In genomic region chr18:25086876-25087275, GRCh38 we compare ENCODE assay signal across 29 cellular contexts.
"Had no signal": no experiment of that assay in that cellular context is flagged by ENCODE, and none has a peak within 500 bp of the region (broad histone marks: within the 10 kb centered on the region; RNA-seq: fewer than 3 reads in every experiment).

No MANE protein-coding gene starts in this region.

- H3K27ac ChIP-seq: stomach, suprapubic skin, testis, thoracic aorta, thyroid gland, tibial artery, tibial nerve, transverse colon, upper lobe of left lung, upper lobe of right lung, uterus, vagina had no signal

- FAIRE-seq: urothelium cell line had no signal

- H3K4me3 Mint-ChIP-seq: stimulated activated effector memory CD8-positive, alpha-beta T cell treated with anti-CD3 and anti-CD28 coated beads, Interleukin-12 subunit alpha, Interleukin-12 subunit beta, amount 100 ng/mL, for 72 hours; stimulated activated memory B cell treated with anti-CD40 and anti-IgM and Interleukin-4, amounts not matched to agents 10 μg/mL and 1 μg/mL and 100 μg/mL, for 72 hours; stimulated activated naive B cell treated with anti-CD40 and anti-IgM and Interleukin-4, amounts not matched to agents 10 μg/mL and 1 μg/mL and 100 μg/mL, for 72 hours; stimulated activated naive CD8-positive, alpha-beta T cell treated with anti-CD3 and anti-CD28 coated beads, Interleukin-15, amount 100 ng/mL, for 72 hours; stimulated activated naive CD8-positive, alpha-beta T cell treated with anti-CD3 and anti-CD28 coated beads, Interleukin-15, Interleukin-2, amounts not matched to agents 100 ng/mL and 50 ng/mL, for 24 hours; type B pancreatic cell had no signal

- H3K4me1 Mint-ChIP-seq: stimulated activated effector memory CD8-positive, alpha-beta T cell treated with anti-CD3 and anti-CD28 coated beads, Interleukin-12 subunit alpha, Interleukin-12 subunit beta, amount 100 ng/mL, for 72 hours; stimulated activated memory B cell treated with anti-CD40 and anti-IgM and Interleukin-4, amounts not matched to agents 10 μg/mL and 1 μg/mL and 100 μg/mL, for 72 hours; stimulated activated naive B cell treated with anti-CD40 and anti-IgM and Interleukin-4, amounts not matched to agents 10 μg/mL and 1 μg/mL and 100 μg/mL, for 72 hours; stimulated activated naive CD8-positive, alpha-beta T cell treated with anti-CD3 and anti-CD28 coated beads, Interleukin-15, amount 100 ng/mL, for 72 hours had no signal

- H3K27me3 Mint-ChIP-seq: stimulated activated memory B cell treated with anti-CD40 and anti-IgM and Interleukin-4, amounts not matched to agents 10 μg/mL and 1 μg/mL and 100 μg/mL, for 72 hours; stimulated activated naive B cell treated with anti-CD40 and anti-IgM and Interleukin-4, amounts not matched to agents 10 μg/mL and 1 μg/mL and 100 μg/mL, for 72 hours; stimulated activated naive CD8-positive, alpha-beta T cell treated with anti-CD3 and anti-CD28 coated beads, Interleukin-15, amount 100 ng/mL, for 72 hours; stimulated activated naive CD8-positive, alpha-beta T cell treated with anti-CD3 and anti-CD28 coated beads, Interleukin-15, Interleukin-2, amounts not matched to agents 100 ng/mL and 50 ng/mL, for 24 hours; type B pancreatic cell had no signal

- H3K9me3 Mint-ChIP-seq: stimulated activated effector memory CD8-positive, alpha-beta T cell treated with anti-CD3 and anti-CD28 coated beads, Interleukin-12 subunit alpha, Interleukin-12 subunit beta, amount 100 ng/mL, for 72 hours; stimulated activated memory B cell treated with anti-CD40 and anti-IgM and Interleukin-4, amounts not matched to agents 10 μg/mL and 1 μg/mL and 100 μg/mL, for 72 hours; stimulated activated naive B cell treated with anti-CD40 and anti-IgM and Interleukin-4, amounts not matched to agents 10 μg/mL and 1 μg/mL and 100 μg/mL, for 72 hours; stimulated activated naive CD8-positive, alpha-beta T cell treated with anti-CD3 and anti-CD28 coated beads, Interleukin-15, amount 100 ng/mL, for 72 hours; stimulated activated naive CD8-positive, alpha-beta T cell treated with anti-CD3 and anti-CD28 coated beads, Interleukin-15, Interleukin-2, amounts not matched to agents 100 ng/mL and 50 ng/mL, for 24 hours; type B pancreatic cell had no signal

- H3K27ac Mint-ChIP-seq: stimulated activated effector memory CD8-positive, alpha-beta T cell treated with anti-CD3 and anti-CD28 coated beads, Interleukin-12 subunit alpha, Interleukin-12 subunit beta, amount 100 ng/mL, for 72 hours; stimulated activated memory B cell treated with anti-CD40 and anti-IgM and Interleukin-4, amounts not matched to agents 10 μg/mL and 1 μg/mL and 100 μg/mL, for 72 hours; stimulated activated naive B cell treated with anti-CD40 and anti-IgM and Interleukin-4, amounts not matched to agents 10 μg/mL and 1 μg/mL and 100 μg/mL, for 72 hours; stimulated activated naive CD8-positive, alpha-beta T cell treated with anti-CD3 and anti-CD28 coated beads, Interleukin-15, amount 100 ng/mL, for 72 hours; stimulated activated naive CD8-positive, alpha-beta T cell treated with anti-CD3 and anti-CD28 coated beads, Interleukin-15, Interleukin-2, amounts not matched to agents 100 ng/mL and 50 ng/mL, for 24 hours; type B pancreatic cell had no signal

- H3K4me3 ChIP-seq: stomach, suprapubic skin, testis, thoracic aorta, thyroid gland, tibial artery, tibial nerve, transverse colon, upper lobe of left lung, upper lobe of right lung, uterus, vagina had no signal

- ATAC-seq: stimulated activated effector memory CD8-positive, alpha-beta T cell treated with anti-CD3 and anti-CD28 coated beads, Interleukin-12 subunit alpha, Interleukin-12 subunit beta, amount 100 ng/mL, for 72 hours; stimulated activated memory B cell treated with anti-CD40 and anti-IgM and Interleukin-4, amounts not matched to agents 10 μg/mL and 1 μg/mL and 100 μg/mL, for 72 hours; stimulated activated naive B cell treated with anti-CD40 and anti-IgM and Interleukin-4, amounts not matched to agents 10 μg/mL and 1 μg/mL and 100 μg/mL, for 72 hours; stimulated activated naive CD8-positive, alpha-beta T cell treated with anti-CD3 and anti-CD28 coated beads, Interleukin-15, amount 100 ng/mL, for 72 hours; stimulated activated naive CD8-positive, alpha-beta T cell treated with anti-CD3 and anti-CD28 coated beads, Interleukin-15, Interleukin-2, amounts not matched to agents 100 U/mL and 50 U/mL, for 24 hours; upper lobe of right lung had no signal

- DNase-seq: stimulated activated CD4-positive, alpha-beta T cell treated with anti-CD3 and anti-CD28 coated beads, Interleukin-2, amount 100 ng/mL, for 48 hours; stimulated activated CD4-positive, alpha-beta T cell treated with anti-CD3 and anti-CD28 coated beads, Interleukin-4, amount 100 ng/mL, for 1 hour; stimulated activated CD4-positive, alpha-beta T cell treated with anti-CD3 and anti-CD28 coated beads, Interleukin-4, amount 100 ng/mL, for 24 hours; stimulated activated CD4-positive, alpha-beta T cell treated with anti-CD3 and anti-CD28 coated beads, Interleukin-4, amount 100 ng/mL, for 4 hours; stimulated activated CD8-positive, alpha-beta memory T cell treated with anti-CD3 and anti-CD28 coated beads, Interleukin-4, amount 100 ng/mL, for 48 hours; stimulated activated naive B cell treated with anti-CD40 and anti-IgM and Interleukin-4, amounts not matched to agents 10 μg/mL and 1 μg/mL and 100 μg/mL, for 72 hours; stimulated activated naive CD4-positive, alpha-beta T cell; stimulated activated naive CD4-positive, alpha-beta T cell treated with Interleukin-2 at 50 U/mL for 16 hours; stimulated activated naive CD8-positive, alpha-beta T cell treated with anti-CD3 and anti-CD28 coated beads, Interleukin-15, amount 100 ng/mL, for 72 hours; stimulated activated naive CD8-positive, alpha-beta T cell treated with anti-CD3 and anti-CD28 coated beads, Interleukin-15, Interleukin-2, amounts not matched to agents 100 U/mL and 50 U/mL, for 24 hours; stomach; substantia nigra; testis; thyroid gland; tibial artery; transverse colon; trophoblast cell; upper lobe of left lung; upper lobe of right lung; uterus had no signal

- H3K4me1 ChIP-seq: stomach, suprapubic skin, testis, thyroid gland, tibial artery, tibial nerve, transverse colon, upper lobe of left lung, upper lobe of right lung, uterus, vagina had no signal

- H3K27me3 ChIP-seq: stomach, suprapubic skin, testis, thyroid gland, tibial artery, tibial nerve, transverse colon, upper lobe of left lung, upper lobe of right lung, uterus, vagina had no signal

- H3K9me3 ChIP-seq: stomach, suprapubic skin, testis, thoracic aorta, thyroid gland, tibial artery, tibial nerve, transverse colon, upper lobe of left lung, upper lobe of right lung, uterus, vagina had no signal

- H3K36me3 Mint-ChIP-seq: stimulated activated effector memory CD8-positive, alpha-beta T cell treated with anti-CD3 and anti-CD28 coated beads, Interleukin-12 subunit alpha, Interleukin-12 subunit beta, amount 100 ng/mL, for 72 hours; stimulated activated memory B cell treated with anti-CD40 and anti-IgM and Interleukin-4, amounts not matched to agents 10 μg/mL and 1 μg/mL and 100 μg/mL, for 72 hours; stimulated activated naive B cell treated with anti-CD40 and anti-IgM and Interleukin-4, amounts not matched to agents 10 μg/mL and 1 μg/mL and 100 μg/mL, for 72 hours had no signal

- H3K36me3 ChIP-seq: thoracic aorta, transverse colon, uterus had no signal
